In the genomic region with DNA sequence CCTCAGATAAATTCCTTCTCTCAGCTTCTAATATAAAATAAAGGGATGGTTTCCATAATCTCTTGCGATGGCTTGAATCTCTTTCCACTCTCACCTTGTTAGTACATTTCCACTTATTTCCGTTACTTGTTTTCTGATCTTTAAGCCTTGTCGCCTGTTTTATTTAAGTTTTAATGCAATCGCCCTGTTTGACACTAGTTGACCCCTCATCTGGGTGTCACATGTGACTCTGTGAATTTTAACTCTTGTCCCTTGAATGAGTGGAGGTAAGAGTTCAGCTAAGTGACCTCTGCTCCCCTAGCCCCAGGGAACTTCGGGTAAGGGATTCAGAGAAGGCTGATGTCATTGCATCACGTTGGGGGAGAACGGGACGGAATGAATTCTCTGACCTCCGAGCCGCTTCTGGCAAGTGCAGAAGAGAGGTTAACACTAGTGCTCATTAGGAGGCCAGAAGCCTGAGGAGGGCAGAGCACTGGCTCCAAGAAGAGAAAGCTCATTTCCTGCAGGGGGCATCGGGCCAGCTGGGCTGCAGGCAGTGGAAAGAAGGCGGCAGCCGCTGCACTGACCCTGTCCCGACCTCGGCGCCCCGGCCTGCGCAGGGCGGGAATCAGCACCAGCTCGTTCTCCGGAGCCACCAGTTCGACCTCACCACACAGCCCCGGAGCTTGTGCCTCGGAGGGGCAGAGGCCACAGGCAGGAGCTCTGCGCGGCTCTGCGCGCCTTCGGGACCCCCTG, we compare ENCODE assay signal across 8 cellular contexts. TPM values are rescaled to one million over a fixed set of nuclear protein-coding genes. Genes with fewer than 3 reads are reported as not detected.
DNase-seq lines count a peak whose midpoint lies in the region; ATAC-seq lines count a peak whose summit lies in the region.

No MANE protein-coding gene starts in this region.

- H3K27ac ChIP-seq in HUES48 (ENCODE audit: low read depth, low read length): peak overlapping the region; percentile 93

- H3K27me3 ChIP-seq in HUES48 (ENCODE audit: control insufficient read depth, insufficient read depth, low read length): no peaks in the 10 kb centered on the region

- peak overlapping the region; percentile 78 for H3K4me3 ChIP-seq in HUES48 (ENCODE audit: low read depth, low read length)

- peaks cover 1% of the 10 kb centered on the region; the same call in 1 of the 2 replicates for H3K36me3 ChIP-seq in HUES48 (ENCODE audit: control insufficient read depth, insufficient read depth, low read length)

- H3K4me1 Mint-ChIP-seq in stimulated activated effector memory CD8-positive, alpha-beta T cell treated with anti-CD3 and anti-CD28 coated beads, Interleukin-12 subunit alpha, Interleukin-12 subunit beta, amount 100 ng/mL, for 72 hours: peaks cover 43% of the 10 kb centered on the region

- ATAC-seq in GM21526 (IDR thresholded peaks at IDR 0.05; ENCODE audit: low FRiP score, unreplicated experiment): peak; percentile 16
- ATAC-seq in left lobe of liver: peak; percentile 56
- peak; percentile 22 for ATAC-seq in stimulated activated effector memory CD8-positive, alpha-beta T cell treated with anti-CD3 and anti-CD28 coated beads, Interleukin-12 subunit alpha, Interleukin-12 subunit beta, amount 100 ng/mL, for 72 hours

- H3K4me1 ChIP-seq in HUES48 (ENCODE audit: control insufficient read depth, insufficient read depth, low read length): peaks cover 8% of the 10 kb centered on the region

- H3K9ac ChIP-seq in HUES48 (ENCODE audit: low read depth, low read length): peak overlapping the region; percentile 74

- H3K27ac Mint-ChIP-seq in stimulated activated effector memory CD8-positive, alpha-beta T cell treated with anti-CD3 and anti-CD28 coated beads, Interleukin-12 subunit alpha, Interleukin-12 subunit beta, amount 100 ng/mL, for 72 hours: peak overlapping the region; percentile 92

- H3K9me3 Mint-ChIP-seq in stimulated activated effector memory CD8-positive, alpha-beta T cell treated with anti-CD3 and anti-CD28 coated beads, Interleukin-12 subunit alpha, Interleukin-12 subunit beta, amount 100 ng/mL, for 72 hours: no peaks in the 10 kb centered on the region

- peak overlapping the region; percentile 91 for H3K4me3 Mint-ChIP-seq in stimulated activated effector memory CD8-positive, alpha-beta T cell treated with anti-CD3 and anti-CD28 coated beads, Interleukin-12 subunit alpha, Interleukin-12 subunit beta, amount 100 ng/mL, for 72 hours

- no peaks in the 10 kb centered on the region for H3K9me3 ChIP-seq in HUES48 (ENCODE audit: control insufficient read depth, insufficient read depth, low read length)

- peak; percentile 66 for DNase-seq in NCI-H748 (lab: John Stamatoyannopoulos, UW; ENCODE audit: unreplicated experiment)
- DNase-seq in NCI-H748 treated with DMSO at 0.1 percent for 48 hours (lab: John Stamatoyannopoulos, UW): no peak
- DNase-seq in SKM-1 (lab: John Stamatoyannopoulos, UW; ENCODE audit: unreplicated experiment): peak; percentile 35
- peak; percentile 68 for DNase-seq in dermis blood vessel endothelial cell
- DNase-seq in left lobe of liver (ENCODE audit: low spot score): peak; percentile 91
- no peak for DNase-seq in stimulated activated effector memory CD8-positive, alpha-beta T cell treated with anti-CD3 and anti-CD28 coated beads, Interleukin-12 subunit alpha, Interleukin-12 subunit beta, amount 100 ng/mL, for 72 hours (ENCODE audit: low spot score in 2 of 2)

- peaks cover 16% of the 10 kb centered on the region for H3K36me3 Mint-ChIP-seq in stimulated activated effector memory CD8-positive, alpha-beta T cell treated with anti-CD3 and anti-CD28 coated beads, Interleukin-12 subunit alpha, Interleukin-12 subunit beta, amount 100 ng/mL, for 72 hours

RNA-seq across cellular contexts. Expression of gene HINT2, which starts 0.6 kb away (rescaled TPM):
- total RNA-seq in dermis blood vessel endothelial cell: 5.8 and 11.5 TPM in 2 replicates
- total RNA-seq in left lobe of liver: 71.5 TPM

RNA-seq across cellular contexts. Expression of gene SPAG8, which starts 2.2 kb away (rescaled TPM):
- total RNA-seq in dermis blood vessel endothelial cell: 0.19 TPM in 1 of 2 replicates, not detected in the other
- 0.50 TPM for total RNA-seq in left lobe of liver

RNA-seq across cellular contexts. Expression of gene FAM221B, which starts 14.3 kb away (rescaled TPM):
- total RNA-seq in dermis blood vessel endothelial cell (not detected in 2 replicates), left lobe of liver (not detected)

RNA-seq across cellular contexts. Expression of gene TMEM8B, which starts 14.8 kb away (rescaled TPM):
- total RNA-seq in dermis blood vessel endothelial cell (under 0.01 and 0.23 TPM in 2 replicates), left lobe of liver (4.4 TPM)

RNA-seq across cellular contexts. Expression of gene NPR2, which starts 22.9 kb away (rescaled TPM):
- total RNA-seq in dermis blood vessel endothelial cell (2.7 and 10.8 TPM in 2 replicates), left lobe of liver (3.3 TPM)

Comparison
In these comparisons a context has a peak if more than half of its experiments do, and no peak if none do; other contexts are left out.
1. DNase-seq: peak in NCI-H748 (single experiment), SKM-1 (single experiment), dermis blood vessel endothelial cell (single experiment) and left lobe of liver (single experiment); none in NCI-H748 treated with DMSO at 0.1 percent for 48 hours (single experiment) and stimulated activated effector memory CD8-positive, alpha-beta T cell treated with anti-CD3 and anti-CD28 coated beads, Interleukin-12 subunit alpha, Interleukin-12 subunit beta, amount 100 ng/mL, for 72 hours (0 of 2).
2. Peak in every context shown above with its lines, with median percentiles within 50 percentile points of each other: ATAC-seq.